19 cellular contexts compared by ENCODE assay signal in the genomic region with DNA sequence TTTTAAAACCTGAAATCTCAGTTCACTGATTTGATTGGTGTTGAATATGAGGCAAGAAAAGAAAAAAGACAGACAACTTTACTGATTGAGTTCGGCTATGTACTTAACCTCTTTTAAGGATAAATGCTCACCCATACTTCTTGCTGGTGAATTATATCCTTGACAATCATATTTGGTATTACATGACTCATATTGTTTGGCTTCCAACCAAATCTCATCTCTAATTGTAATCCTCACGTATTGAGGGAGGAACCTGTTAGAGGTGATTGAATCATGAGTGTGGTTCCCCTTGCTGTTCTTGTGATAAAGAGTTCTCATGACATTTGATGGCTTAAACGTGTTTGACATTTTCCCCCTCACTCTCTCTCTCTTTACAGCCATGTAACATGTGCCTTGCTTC.
DNase-seq lines count a peak whose midpoint lies in the region; ATAC-seq and TF ChIP-seq lines count a peak whose summit lies in the region.
"Had no signal": no experiment of that assay in that cellular context is flagged by ENCODE, and none has a peak within 500 bp of the region (broad histone marks: within the 10 kb centered on the region; RNA-seq: fewer than 3 reads in every experiment).

No MANE protein-coding gene starts in this region.

- intact Hi-C loops in MCF 10A (cut with micrococcal nuclease) (no loop called here), breast epithelium (cut with DNase I; ENCODE audit: low total_unique reads) (no loop called here)

- H3K4me1 ChIP-seq in breast epithelium (no peaks in the 10 kb centered on the region), RWPE2 (ENCODE audit: insufficient read depth, poor library complexity, severe bottlenecking) (peaks cover 13% of the 10 kb centered on the region), foreskin keratinocyte (no peaks in the 10 kb centered on the region)
- H3K4me1 ChIP-seq: BLaER1 treated with 17β-estradiol and CSF1 and Interleukin-3, amounts not matched to agents 10 nM and 100 nM had no signal

- no peaks in the 10 kb centered on the region for H3K9me3 ChIP-seq in breast epithelium
- no peaks in the 10 kb centered on the region for H3K9me3 ChIP-seq in RWPE2 (ENCODE audit: severe bottlenecking)
- H3K9me3 ChIP-seq: BLaER1 treated with 17β-estradiol and CSF1 and Interleukin-3, amounts not matched to agents 10 nM and 100 nM had no signal

- H3K27ac Mint-ChIP-seq in MCF 10A (ENCODE audit: low read depth, unreplicated experiment): no peak overlapping the region
- H3K27ac Mint-ChIP-seq: B cell; CD8-positive, alpha-beta T cell; HFFc6 had no signal

- H3K36me3 ChIP-seq in breast epithelium (no peaks in the 10 kb centered on the region), RWPE2 (ENCODE audit: low read depth) (no peaks in the 10 kb centered on the region)
- H3K36me3 ChIP-seq: BLaER1 treated with 17β-estradiol and CSF1 and Interleukin-3, amounts not matched to agents 10 nM and 100 nM had no signal

- peak; percentile 50 for DNase-seq in MCF 10A (ENCODE audit: unreplicated experiment)
- no peak for DNase-seq in breast epithelium (ENCODE audit: low spot score in 2 of 2)
- DNase-seq in NCI-H69 (lab: John Stamatoyannopoulos, UW): peak; percentile 48
- no peak for DNase-seq in RWPE2 (ENCODE audit: low spot score)
- DNase-seq in foreskin keratinocyte: peak; percentile 8 to 34
- no peak for DNase-seq in LoVo (ENCODE audit: low spot score)
- DNase-seq: CD8-positive, alpha-beta T cell; COR-L47; DMS 273 treated with DMSO at 0.1 percent for 48 hours; DMS79; GF-D8; GM23248; HFFc6 had no signal

- BruUV-seq in MCF 10A (replicated peaks; lab: Mats Ljungman, UMichigan): no TSS peak

- H3K36me3 Mint-ChIP-seq in MCF 10A (ENCODE audit: insufficient read depth, unreplicated experiment): no peaks in the 10 kb centered on the region
- H3K36me3 Mint-ChIP-seq: CD8-positive, alpha-beta T cell had no signal

- no peaks in the 10 kb centered on the region for H3K4me1 Mint-ChIP-seq in MCF 10A (ENCODE audit: insufficient read depth, unreplicated experiment)
- H3K4me1 Mint-ChIP-seq: B cell had no signal

- no peak overlapping the region for H3K4me3 ChIP-seq in breast epithelium
- H3K4me3 ChIP-seq in RWPE2 (ENCODE audit: severe bottlenecking): no peak overlapping the region
- H3K4me3 ChIP-seq: BLaER1 treated with 17β-estradiol and CSF1 and Interleukin-3, amounts not matched to agents 10 nM and 100 nM; GM23248 had no signal

- H3K27me3 ChIP-seq in breast epithelium: no peaks in the 10 kb centered on the region
- H3K27me3 ChIP-seq in RWPE2 (ENCODE audit: insufficient read depth, poor library complexity, severe bottlenecking): no peaks in the 10 kb centered on the region
- H3K27me3 ChIP-seq in foreskin keratinocyte: no peaks in the 10 kb centered on the region
- H3K27me3 ChIP-seq: BLaER1 treated with 17β-estradiol and CSF1 and Interleukin-3, amounts not matched to agents 10 nM and 100 nM had no signal

- H3K9me3 Mint-ChIP-seq in MCF 10A (ENCODE audit: unreplicated experiment): peaks cover 8% of the 10 kb centered on the region

- TF ChIP-seq POLR2A in breast epithelium (IDR thresholded peaks at IDR 0.05): no peak

- ATAC-seq in RWPE2 (ENCODE audit: low read depth) (peak; percentile 90), foreskin keratinocyte (no peak), HG03196 (IDR thresholded peaks at IDR 0.05; ENCODE audit: unreplicated experiment) (no peak), GM19397 (IDR thresholded peaks at IDR 0.05; ENCODE audit: unreplicated experiment) (no peak)
- ATAC-seq: CD8-positive, alpha-beta T cell; HCT116 had no signal

- H3K4me3 Mint-ChIP-seq in MCF 10A (ENCODE audit: unreplicated experiment): no peak overlapping the region
- H3K4me3 Mint-ChIP-seq: B cell; CD8-positive, alpha-beta T cell; HFFc6 had no signal

- POLR2A ChIA-PET in MCF 10A (lab: Yijun Ruan, JAX): no interaction called here

- H3K27ac ChIP-seq in breast epithelium (no peak overlapping the region), RWPE2 (ENCODE audit: poor library complexity, severe bottlenecking) (no peak overlapping the region), foreskin keratinocyte (no peak overlapping the region)
- H3K27ac ChIP-seq: BLaER1 treated with 17β-estradiol and CSF1 and Interleukin-3, amounts not matched to agents 10 nM and 100 nM; GM23248; KMS-11 had no signal

- no peaks in the 10 kb centered on the region for H3K27me3 Mint-ChIP-seq in MCF 10A (ENCODE audit: insufficient read depth, unreplicated experiment)
- H3K27me3 Mint-ChIP-seq: B cell had no signal

- TF ChIP-seq CTCF in MCF 10A (IDR thresholded peaks at IDR 0.05; ENCODE audit: unreplicated experiment): no peak
- no peak for TF ChIP-seq CTCF in breast epithelium (IDR thresholded peaks at IDR 0.05)
- no peak for TF ChIP-seq CTCF in RWPE2 (IDR thresholded peaks at IDR 0.05; ENCODE audit: poor library complexity, severe bottlenecking)
- no peak for TF ChIP-seq CTCF in foreskin keratinocyte (conservative IDR thresholded peaks at IDR 0.05)

- CTCF ChIA-PET in MCF 10A (lab: Yijun Ruan, JAX): no interaction called here

Comparison
In these comparisons a context has a peak if more than half of its experiments do, and no peak if none do; other contexts are left out.
1. DNase-seq: peak in MCF 10A (single experiment), NCI-H69 (single experiment) and foreskin keratinocyte (2 of 2); none in breast epithelium (0 of 2), RWPE2 (single experiment) and LoVo (single experiment).